ENCODE assay signal across 31 cellular contexts in genomic region chr15:35484231-35484945, GRCh38.
"Had no signal": no experiment of that assay in that cellular context is flagged by ENCODE, and none has a peak within 500 bp of the region (broad histone marks: within the 10 kb centered on the region; RNA-seq: fewer than 3 reads in every experiment).

No MANE protein-coding gene starts in this region.

- H3K27me3 ChIP-seq: brain microvascular endothelial cell, cardiac muscle cell, SJCRH30 had no signal

- H3K27ac ChIP-seq: brain microvascular endothelial cell, cardiac muscle cell, RWPE1, SJCRH30, VCaP had no signal

- H3K9me3 ChIP-seq: SJCRH30, SK-N-SH had no signal

- ATAC-seq: activated T-cell treated with anti-CD3 and anti-CD28 coated beads, Interleukin-2, amount 50 U/mL, for 4 hours; activated T-helper 17 cell treated with anti-CD3 and anti-CD28 coated beads, Interleukin-2, amount 50 U/mL, for 72 hours; Panc1 had no signal

- H3K27me3 Mint-ChIP-seq: activated CD4-positive, alpha-beta memory T cell treated with anti-CD3 and anti-CD28 coated beads for 36 hours; activated CD4-positive, alpha-beta T cell treated with anti-CD3 and anti-CD28 coated beads, Interleukin-2, amount 10 ng/mL, durations not matched to agents 7 days and 5 days; activated naive CD8-positive, alpha-beta T cell; activated T-helper 17 cell treated with anti-CD3 and anti-CD28 coated beads, Interleukin-2, amount 50 U/mL, for 72 hours had no signal

- H3K36me3 ChIP-seq: brain microvascular endothelial cell, cardiac muscle cell, SJCRH30 had no signal

- H3K4me2 ChIP-seq: SK-N-SH had no signal

- H3K4me3 Mint-ChIP-seq: activated CD4-positive, alpha-beta memory T cell treated with anti-CD3 and anti-CD28 coated beads for 36 hours; activated CD4-positive, alpha-beta T cell treated with anti-CD3 and anti-CD28 coated beads, Interleukin-2, amount 10 ng/mL, durations not matched to agents 7 days and 5 days; activated naive CD4-positive, alpha-beta T cell treated with anti-CD3 and anti-CD28 coated beads for 36 hours; activated naive CD8-positive, alpha-beta T cell; activated T-cell treated with anti-CD3 and anti-CD28 coated beads, Interleukin-2, amount 50 U/mL, for 4 hours; activated T-helper 17 cell treated with anti-CD3 and anti-CD28 coated beads, Interleukin-2, amount 50 U/mL, for 72 hours had no signal

- DNase-seq: activated CD4-positive, alpha-beta memory T cell treated with anti-CD3 and anti-CD28 coated beads for 36 hours; activated CD4-positive, alpha-beta T cell treated with anti-CD3 and anti-CD28 coated beads, Interleukin-2, amount 10 ng/mL, durations not matched to agents 7 days and 5 days; activated CD4-positive, CD25-positive, alpha-beta regulatory T cell; activated CD8-positive, alpha-beta memory T cell treated with anti-CD3 and anti-CD28 coated beads for 24 hours; activated gamma-delta T cell; activated naive CD4-positive, alpha-beta T cell treated with anti-CD3 and anti-CD28 coated beads for 36 hours; activated T-cell treated with anti-CD3 and anti-CD28 coated beads, Interleukin-2, amount 50 U/mL, for 4 hours; amygdala; brain microvascular endothelial cell; MM.1S; NCI-H1092; NCI-H1417; NCI-H1694; NCI-H2029; NCI-H2107; NCI-H2171 treated with DMSO at 0.1 percent for 48 hours; NCI-H345; NCI-H510A; NCI-H69; NK-92 treated with Interleukin-12 subunit alpha and Interleukin-12 subunit beta, amount 100 ng/mL, for 24 hours; OCI-M1; Right ventricle myocardium superior; SJCRH30; SK-N-SH; T-helper 1 cell had no signal

- H3K9ac ChIP-seq: SK-N-SH had no signal

- H3K4me1 Mint-ChIP-seq: activated CD4-positive, alpha-beta T cell treated with anti-CD3 and anti-CD28 coated beads, Interleukin-2, amount 10 ng/mL, durations not matched to agents 7 days and 5 days; activated T-helper 17 cell treated with anti-CD3 and anti-CD28 coated beads, Interleukin-2, amount 50 U/mL, for 72 hours had no signal

- H3K27ac Mint-ChIP-seq: activated CD4-positive, alpha-beta memory T cell treated with anti-CD3 and anti-CD28 coated beads for 36 hours; activated CD4-positive, alpha-beta T cell treated with anti-CD3 and anti-CD28 coated beads, Interleukin-2, amount 10 ng/mL, durations not matched to agents 7 days and 5 days; activated naive CD4-positive, alpha-beta T cell treated with anti-CD3 and anti-CD28 coated beads for 36 hours; activated naive CD8-positive, alpha-beta T cell; activated T-helper 17 cell treated with anti-CD3 and anti-CD28 coated beads, Interleukin-2, amount 50 U/mL, for 72 hours had no signal

- H3K4me3 ChIP-seq: cardiac muscle cell, SJCRH30 had no signal
